In the genomic region with DNA sequence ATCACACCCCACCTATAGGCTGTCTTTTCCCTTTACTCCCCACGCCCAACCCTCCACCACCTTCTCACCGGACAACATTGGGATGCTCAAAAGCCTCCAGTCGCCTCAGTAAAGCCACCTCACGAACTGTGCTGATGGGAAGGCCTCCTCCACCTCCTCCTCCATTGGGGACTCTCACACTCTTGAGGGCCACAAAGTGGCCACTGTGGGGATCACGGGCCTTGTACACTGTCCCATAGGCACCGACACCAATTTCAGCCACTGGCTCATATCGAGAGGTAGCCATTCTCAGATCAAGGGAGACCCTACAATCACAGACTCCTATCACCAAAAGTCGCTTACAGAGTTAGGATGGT, we compare ENCODE assay signal across 1 cellular context.
TF ChIP-seq lines count a peak whose summit lies in the region.

No MANE protein-coding gene starts in this region.

TF ChIP-seq in HepG2, 621 proteins besides CTCF, POLR2A, EP300 and RAD21:
- TF ChIP-seq, protein P1, sequence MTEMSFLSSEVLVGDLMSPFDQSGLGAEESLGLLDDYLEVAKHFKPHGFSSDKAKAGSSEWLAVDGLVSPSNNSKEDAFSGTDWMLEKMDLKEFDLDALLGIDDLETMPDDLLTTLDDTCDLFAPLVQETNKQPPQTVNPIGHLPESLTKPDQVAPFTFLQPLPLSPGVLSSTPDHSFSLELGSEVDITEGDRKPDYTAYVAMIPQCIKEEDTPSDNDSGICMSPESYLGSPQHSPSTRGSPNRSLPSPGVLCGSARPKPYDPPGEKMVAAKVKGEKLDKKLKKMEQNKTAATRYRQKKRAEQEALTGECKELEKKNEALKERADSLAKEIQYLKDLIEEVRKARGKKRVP (CRISPR knock-in tag; IDR thresholded peaks at IDR 0.05): no peak
- TF ChIP-seq SSRP1 (CRISPR knock-in tag; IDR thresholded peaks at IDR 0.05) (0 out of 2 replicates have a peak, but pooled peaks have one; percentile 35), BRD4 (CRISPR knock-in tag; IDR thresholded peaks at IDR 0.05) (0 out of 2 replicates have a peak, but pooled peaks have one; percentile 36)
- TF ChIP-seq, protein P2, sequence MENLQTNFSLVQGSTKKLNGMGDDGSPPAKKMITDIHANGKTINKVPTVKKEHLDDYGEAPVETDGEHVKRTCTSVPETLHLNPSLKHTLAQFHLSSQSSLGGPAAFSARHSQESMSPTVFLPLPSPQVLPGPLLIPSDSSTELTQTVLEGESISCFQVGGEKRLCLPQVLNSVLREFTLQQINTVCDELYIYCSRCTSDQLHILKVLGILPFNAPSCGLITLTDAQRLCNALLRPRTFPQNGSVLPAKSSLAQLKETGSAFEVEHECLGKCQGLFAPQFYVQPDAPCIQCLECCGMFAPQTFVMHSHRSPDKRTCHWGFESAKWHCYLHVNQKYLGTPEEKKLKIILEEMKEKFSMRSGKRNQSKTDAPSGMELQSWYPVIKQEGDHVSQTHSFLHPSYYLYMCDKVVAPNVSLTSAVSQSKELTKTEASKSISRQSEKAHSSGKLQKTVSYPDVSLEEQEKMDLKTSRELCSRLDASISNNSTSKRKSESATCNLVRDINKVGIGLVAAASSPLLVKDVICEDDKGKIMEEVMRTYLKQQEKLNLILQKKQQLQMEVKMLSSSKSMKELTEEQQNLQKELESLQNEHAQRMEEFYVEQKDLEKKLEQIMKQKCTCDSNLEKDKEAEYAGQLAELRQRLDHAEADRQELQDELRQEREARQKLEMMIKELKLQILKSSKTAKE (CRISPR knock-in tag; IDR thresholded peaks at IDR 0.05; ENCODE audit: borderline replicate concordance): no peak
TF ChIP-seq in HepG2: peak in this region for 2.
